21 cellular contexts compared by ENCODE assay signal in genomic region chr6:166478782-166479592, GRCh38.
DNase-seq lines count a peak whose midpoint lies in the region; ATAC-seq and TF ChIP-seq lines count a peak whose summit lies in the region.
"Had no signal": no experiment of that assay in that cellular context is flagged by ENCODE, and none has a peak within 500 bp of the region (broad histone marks: within the 10 kb centered on the region; RNA-seq: fewer than 3 reads in every experiment).

No MANE protein-coding gene starts in this region.

- no peak overlapping the region for H2BK120ac ChIP-seq in neuronal stem cell (ENCODE audit: low read depth, low read length)

- H3K18ac ChIP-seq in neuronal stem cell (ENCODE audit: low read length), result no peak overlapping the region

- no peak overlapping the region for H4K8ac ChIP-seq in neuronal stem cell (ENCODE audit: low read depth, low read length)

- H3K9me3 ChIP-seq in neuronal stem cell (replicated peaks in 1 of 2; ENCODE audit: control insufficient read depth in 2 of 2, insufficient read depth in 1 of 2, low read depth in 1 of 2, low read length in 2 of 2) (peaks cover 0 to 2% of the 10 kb centered on the region in 2 donors), body of pancreas (no peaks in the 10 kb centered on the region)
- H3K9me3 ChIP-seq: MG63 had no signal

- TF ChIP-seq CTCF in dorsolateral prefrontal cortex (IDR thresholded peaks at IDR 0.05 in 54 of 56, conservative IDR thresholded peaks at IDR 0.05 in 2 of 56; ENCODE audit: low read depth in 1 of 56, partially characterized antibody in 56 of 56) (no peak), body of pancreas (IDR thresholded peaks at IDR 0.05) (no peak)

- TF ChIP-seq POLR2A in body of pancreas (IDR thresholded peaks at IDR 0.05), result no peak

- no CpG with 5 or more reads among the region's 28 CpGs for WGBS in neuronal stem cell (ENCODE audit: extremely low coverage in 2 of 2, insufficient read length in 2 of 2, insufficient replicate concordance in 1 of 2), 2 donors
- 90 to 96% methylated on average over 21 to 22 of the region's 28 CpGs for WGBS in body of pancreas, 2 donors

- H3K27ac ChIP-seq in dorsolateral prefrontal cortex (peak overlapping the region in 49 of 59 donors; percentile 6 to 75 (median 55)), neuronal stem cell (replicated peaks; ENCODE audit: low read length) (no peak overlapping the region), temporal lobe (ENCODE audit: low read depth, low read length) (peak overlapping the region; percentile 51), body of pancreas (no peak overlapping the region)
- H3K27ac ChIP-seq: 22Rv1, GM23248 had no signal

- intact Hi-C loops in dorsolateral prefrontal cortex (cut with DNase I), result no loop called here
- intact Hi-C loops in body of pancreas (cut with DNase I), result no loop called here

- ATAC-seq in GM18868 (IDR thresholded peaks at IDR 0.05; ENCODE audit: unreplicated experiment) (no peak), body of pancreas (no peak)
- ATAC-seq: Panc1 had no signal

- H3K36me3 ChIP-seq in neuronal stem cell (replicated peaks in 1 of 2; ENCODE audit: control insufficient read depth in 2 of 2, insufficient read depth in 2 of 2, low read length in 2 of 2) (peaks cover 5 to 26% of the 10 kb centered on the region in 2 donors), body of pancreas (replicated peaks in 1 of 2; ENCODE audit: insufficient read depth in 1 of 2, low read depth in 2 of 2) (no peaks in the 10 kb centered on the region)
- H3K36me3 ChIP-seq: MG63 had no signal

- peak overlapping the region; percentile 30 for H3K9ac ChIP-seq in neuronal stem cell (ENCODE audit: low read depth, low read length, poor library complexity)
- H3K9ac ChIP-seq: GM23248 had no signal

- H2AK5ac ChIP-seq in neuronal stem cell (ENCODE audit: low read depth, low read length), result no peak overlapping the region

- H3K14ac ChIP-seq in neuronal stem cell (ENCODE audit: low read length), result peak overlapping the region; percentile 47

- no peak overlapping the region for H3K4ac ChIP-seq in neuronal stem cell (ENCODE audit: low read length)

- no peak overlapping the region for H3K4me3 ChIP-seq in dorsolateral prefrontal cortex
- no peak overlapping the region for H3K4me3 ChIP-seq in neuronal stem cell (ENCODE audit: low read length in 2 of 2)
- no peak overlapping the region for H3K4me3 ChIP-seq in body of pancreas
- H3K4me3 ChIP-seq: GM23248, MG63 had no signal

- peak; percentile 19 for DNase-seq in activated CD4-positive, CD25-positive, alpha-beta regulatory T cell treated with anti-CD3 and anti-CD28 coated beads, Interleukin-2, amount 50 U/mL, for 72 hours
- no peak for DNase-seq in activated CD4-positive, CD25-positive, alpha-beta regulatory T cell (lab: John Stamatoyannopoulos, UW)
- DNase-seq in dorsolateral prefrontal cortex, result peak in 3 of 10 donors; percentile 24 to 41 (median 24)
- no peak for DNase-seq in neuronal stem cell (ENCODE audit: low spot score)
- DNase-seq in HUDEP-2 (lab: John Stamatoyannopoulos, UW; ENCODE audit: unreplicated experiment in 76 of 76), result no peak
- DNase-seq in body of pancreas, result no peak
- DNase-seq: AML-193, GDM1, GM23248, HCEC 1CT, Kasumi-1, MG63, NCI-H1092, NCI-H146, NCI-H2029 treated with DMSO at 0.1 percent for 48 hours, NCI-H446 treated with DMSO at 0.1 percent for 48 hours, Right ventricle myocardium superior had no signal

- H3K23ac ChIP-seq in neuronal stem cell (ENCODE audit: low read depth, low read length, poor library complexity), result no peak overlapping the region

- H2BK5ac ChIP-seq in neuronal stem cell (ENCODE audit: low read length), result peak overlapping the region; percentile 43

- H2BK15ac ChIP-seq in neuronal stem cell (ENCODE audit: low read length), result no peak overlapping the region

- H3K27me3 ChIP-seq in dorsolateral prefrontal cortex (no peaks in the 10 kb centered on the region), neuronal stem cell (ENCODE audit: control insufficient read depth in 3 of 3, insufficient read depth in 3 of 3, low read depth in 1 of 3, low read length in 3 of 3) (no peaks in the 10 kb centered on the region), body of pancreas (no peaks in the 10 kb centered on the region)
- H3K27me3 ChIP-seq: MG63 had no signal

- no peak overlapping the region for H2AFZ ChIP-seq in neuronal stem cell (ENCODE audit: low read length)
- H2AFZ ChIP-seq: GM23248 had no signal

- H4K91ac ChIP-seq in neuronal stem cell (ENCODE audit: low read depth, low read length, poor library complexity), result no peak overlapping the region

- no peaks in the 10 kb centered on the region for H3K79me1 ChIP-seq in neuronal stem cell (ENCODE audit: low read depth, low read length)

- H2BK12ac ChIP-seq in neuronal stem cell (ENCODE audit: low read length), result no peak overlapping the region

- H3K4me1 ChIP-seq in neuronal stem cell (ENCODE audit: control insufficient read depth in 2 of 2, insufficient read depth in 1 of 2, low read depth in 1 of 2, low read length in 2 of 2) (no peaks in the 10 kb centered on the region), body of pancreas (no peaks in the 10 kb centered on the region)

- no peak overlapping the region for H3K4me2 ChIP-seq in neuronal stem cell (ENCODE audit: insufficient read depth, low read length, poor library complexity, severe bottlenecking)

Comparison
In these comparisons a context has a peak if more than half of its experiments do, and no peak if none do; other contexts are left out.
1. H3K27ac ChIP-seq: peak in dorsolateral prefrontal cortex (49 of 59) and temporal lobe (single experiment); none in neuronal stem cell (single experiment) and body of pancreas (0 of 4).